ENCODE assay signal across 14 cellular contexts in the genomic region with DNA sequence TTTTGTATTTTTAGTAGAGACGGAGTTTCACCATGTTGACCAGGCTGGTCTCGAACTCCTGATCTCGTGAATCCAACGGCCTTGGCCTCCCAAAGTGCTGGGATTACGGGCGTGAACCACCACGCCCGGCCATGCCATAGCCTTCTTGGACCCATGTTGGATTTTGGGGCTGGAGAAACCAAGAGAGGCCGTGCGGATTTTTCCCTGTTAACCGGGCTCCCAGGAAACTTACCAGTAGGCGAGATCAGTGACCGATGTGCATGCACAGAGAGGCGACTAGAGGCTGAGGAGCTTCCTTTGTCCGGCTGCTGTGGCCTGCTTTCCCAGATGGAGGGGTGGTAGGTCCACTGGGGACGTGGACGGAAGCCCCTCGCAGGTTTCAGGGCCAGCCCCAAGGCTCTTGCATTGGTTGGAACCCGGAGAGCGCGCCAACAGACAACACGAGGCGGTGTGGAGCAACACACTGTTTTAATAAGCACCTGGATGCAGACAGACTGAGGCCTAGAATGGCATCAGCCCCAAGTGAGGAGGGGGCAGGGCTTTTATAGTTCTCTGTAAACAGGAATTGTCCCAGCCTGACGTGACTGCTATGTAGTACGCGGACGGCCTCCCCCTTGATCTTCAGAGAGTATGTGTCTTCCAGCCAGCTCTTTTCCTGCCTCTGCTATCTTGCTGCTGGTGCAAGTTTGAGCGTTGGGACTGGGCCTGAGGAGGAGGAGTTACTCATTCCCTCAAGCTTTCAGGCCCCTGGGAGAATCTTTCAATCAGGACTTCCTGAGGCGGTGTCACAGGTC. TPM values are rescaled to one million over a fixed set of nuclear protein-coding genes. Genes with fewer than 3 reads are reported as not detected.
DNase-seq lines count a peak whose midpoint lies in the region; ATAC-seq, FAIRE-seq and TF ChIP-seq lines count a peak whose summit lies in the region.
"Had no signal": no experiment of that assay in that cellular context is flagged by ENCODE, and none has a peak within 500 bp of the region (broad histone marks: within the 10 kb centered on the region; RNA-seq: fewer than 3 reads in every experiment).

A gene (minus strand): TSS at position 517 of the 794 bp plus-strand sequence. CDS start 6,624 bp downstream, outside the sequence.

- H3K27me3 Mint-ChIP-seq in activated CD8-positive, alpha-beta memory T cell treated with anti-CD3 and anti-CD28 coated beads, Interleukin-2, amount 10 ng/mL, durations not matched to agents 7 days and 5 days: no peaks in the 10 kb centered on the region

- H3K18ac ChIP-seq in H1 (ENCODE audit: extremely low read depth, low read length): peak within 1 kb of the TSS; percentile 94

- H3K4me1 Mint-ChIP-seq in activated CD8-positive, alpha-beta memory T cell treated with anti-CD3 and anti-CD28 coated beads, Interleukin-2, amount 10 ng/mL, durations not matched to agents 7 days and 5 days: peaks cover 15% of the 10 kb centered on the region

- H3K27ac Mint-ChIP-seq in activated CD8-positive, alpha-beta memory T cell treated with anti-CD3 and anti-CD28 coated beads, Interleukin-2, amount 10 ng/mL, durations not matched to agents 7 days and 5 days: peak within 1 kb of the TSS; percentile 87

- H2BK12ac ChIP-seq in H1 (ENCODE audit: low read depth, low read length): peak within 1 kb of the TSS; percentile 80

- CTCF ChIA-PET in activated CD8-positive, alpha-beta memory T cell treated with anti-CD3 and anti-CD28 coated beads, Interleukin-2, amount 10 ng/mL, durations not matched to agents 7 days and 5 days (lab: Charles Lee): no interaction called here
- CTCF ChIA-PET in OCI-LY7 (lab: Charles Lee; ENCODE audit: unreplicated experiment): no interaction called here
- CTCF ChIA-PET in H1 (lab: Charles Lee; ENCODE audit: partially characterized antibody): interaction anchor here (0.6 to 1.4 kb wide), 3 partner anchors 30 to 418 kb away, joined by 3 read pairs; no protein-coding TSS in a partner anchor

- peak within 1 kb of the TSS; percentile 68 for H3K27ac ChIP-seq in OCI-LY7 (ENCODE audit: low read depth, low read length, poor library complexity, severe bottlenecking)
- H3K27ac ChIP-seq in H1 (ENCODE audit: low read depth, low read length): peak within 1 kb of the TSS; percentile 62; the same call in 1 of the 2 replicates
- H3K27ac ChIP-seq in smooth muscle cell (ENCODE audit: low read depth): peak within 1 kb of the TSS; percentile 17
- peak within 1 kb of the TSS in 1 of 4 donors; percentile 29 for H3K27ac ChIP-seq in body of pancreas

- no peak within 1 kb of the TSS for H2BK15ac ChIP-seq in H1 (ENCODE audit: low read length)

- H3K4me3 Mint-ChIP-seq in activated CD8-positive, alpha-beta memory T cell treated with anti-CD3 and anti-CD28 coated beads, Interleukin-2, amount 10 ng/mL, durations not matched to agents 7 days and 5 days: no peak within 1 kb of the TSS

- no peaks in the 10 kb centered on the region for H3K27me3 ChIP-seq in H1 (replicated peaks in 1 of 4; ENCODE audit: control insufficient read depth in 3 of 4, extremely low read depth in 1 of 4, insufficient read depth in 3 of 4, low read length in 3 of 4)
- no peaks in the 10 kb centered on the region for H3K27me3 ChIP-seq in smooth muscle cell (ENCODE audit: low read depth)
- H3K27me3 ChIP-seq in body of pancreas: no peaks in the 10 kb centered on the region

- H3K4me2 ChIP-seq in OCI-LY7 (ENCODE audit: low read length) (peak within 1 kb of the TSS; percentile 59), H1 (ENCODE audit: insufficient read depth in 1 of 2, low read depth in 2 of 2, low read length in 2 of 2) (peak within 1 kb of the TSS; percentile 31 to 44; a peak in 3 of 4 replicates), smooth muscle cell (peak within 1 kb of the TSS; percentile 75)

- TF ChIP-seq POLR2A in H1 (IDR thresholded peaks at IDR 0.05; ENCODE audit: control extremely low read depth in 1 of 2, low read depth in 2 of 2, low read length in 2 of 2) (peak in 1 of 2 experiments; percentile 44; a peak in 1 of 3 replicates), body of pancreas (IDR thresholded peaks at IDR 0.05) (no peak)

- ATAC-seq in activated CD8-positive, alpha-beta memory T cell treated with anti-CD3 and anti-CD28 coated beads, Interleukin-2, amount 10 ng/mL, durations not matched to agents 7 days and 5 days: no peak
- no peak for ATAC-seq in body of pancreas
- ATAC-seq in GM19452 (IDR thresholded peaks at IDR 0.05; ENCODE audit: unreplicated experiment): no peak
- ATAC-seq: Panc1 had no signal

- peak within 1 kb of the TSS; percentile 93 for H4K91ac ChIP-seq in H1 (replicated peaks; ENCODE audit: insufficient read length, low read length)

- TF ChIP-seq CTCF in OCI-LY7 (conservative IDR thresholded peaks at IDR 0.05; ENCODE audit: low read length) (no peak), H1 (IDR thresholded peaks at IDR 0.05; ENCODE audit: control extremely low read depth in 1 of 3, insufficient read depth in 1 of 3, low read depth in 1 of 3, low read length in 3 of 3) (no peak), smooth muscle cell (IDR thresholded peaks at IDR 0.05; ENCODE audit: borderline replicate concordance, insufficient read depth, poor library complexity, severe bottlenecking) (no peak), body of pancreas (IDR thresholded peaks at IDR 0.05) (no peak)

- peak within 1 kb of the TSS; percentile 97 for H2BK5ac ChIP-seq in H1 (ENCODE audit: low read depth, low read length)

- H3F3A ChIP-seq in smooth muscle cell (ENCODE audit: low read depth): no peaks in the 10 kb centered on the region

- BruUV-seq in OCI-LY7 (replicated peaks; lab: Mats Ljungman, UMichigan): no TSS peak

- no peaks in the 10 kb centered on the region for H3K9me2 ChIP-seq in OCI-LY7 (ENCODE audit: insufficient read depth, low read length)

- H3K9me3 ChIP-seq in OCI-LY7 (ENCODE audit: low read length) (no peaks in the 10 kb centered on the region), H1 (ENCODE audit: insufficient read depth in 2 of 2, low read depth in 1 of 2, low read length in 1 of 2) (no peaks in the 10 kb centered on the region), smooth muscle cell (replicated peaks; ENCODE audit: low read depth) (no peaks in the 10 kb centered on the region), body of pancreas (no peaks in the 10 kb centered on the region)

- no peaks in the 10 kb centered on the region for H3K79me1 ChIP-seq in H1 (ENCODE audit: low read depth, low read length)

- H3K4ac ChIP-seq in H1 (replicated peaks; ENCODE audit: insufficient read length, low read depth, low read length): peak within 1 kb of the TSS; percentile 72

- intact Hi-C loops in OCI-LY7 (cut with micrococcal nuclease; ENCODE audit: unreplicated experiment): loop anchor here (2.0 kb wide), 1 partner anchor 49 kb away; a partner anchor contains a TSS
- intact Hi-C loops in body of pancreas (cut with DNase I): no loop called here

- peak within 1 kb of the TSS; percentile 31 for H3K4me3 ChIP-seq in OCI-LY7 (ENCODE audit: low read depth, low read length, poor library complexity, severe bottlenecking)
- H3K4me3 ChIP-seq in H1 (ENCODE audit: extremely low read depth in 1 of 4, insufficient read depth in 2 of 4, low read depth in 3 of 4, low read length in 4 of 4): peak within 1 kb of the TSS in 2 of 4 experiments; percentile 15 to 19; a peak in 3 of 8 replicates
- no peak within 1 kb of the TSS for H3K4me3 ChIP-seq in smooth muscle cell
- H3K4me3 ChIP-seq in body of pancreas: no peak within 1 kb of the TSS

- H3K79me2 ChIP-seq in OCI-LY7 (ENCODE audit: insufficient read depth, low read depth, low read length): no peaks in the 10 kb centered on the region
- no peaks in the 10 kb centered on the region; a peak in 1 of 4 replicates for H3K79me2 ChIP-seq in H1 (ENCODE audit: control insufficient read depth in 1 of 2, insufficient read depth in 2 of 2, low read length in 2 of 2)
- H3K79me2 ChIP-seq in smooth muscle cell (ENCODE audit: low read depth): no peaks in the 10 kb centered on the region

- peak within 1 kb of the TSS; percentile 87 for H4K5ac ChIP-seq in H1 (ENCODE audit: insufficient read length, low read depth, low read length)

- 90% methylated on average over 29 of the region's 29 CpGs; no CpG with 5 or more reads in 1 of the 2 experiments for WGBS in H1 (ENCODE audit: extremely low coverage in 1 of 2, insufficient coverage in 1 of 2, insufficient read length in 1 of 2, insufficient replicate concordance in 2 of 2, low coverage in 1 of 2, low lambda C conversion rate in 2 of 2, missing lambda C conversion rate in 1 of 2), 2 experiments
- 66% methylated on average over 29 of the region's 29 CpGs for WGBS in smooth muscle cell (ENCODE audit: low lambda C conversion rate)
- 92 to 95% methylated on average over 28 to 29 of the region's 29 CpGs for WGBS in body of pancreas, 2 donors

- H2BK20ac ChIP-seq in H1 (ENCODE audit: low read length): peak within 1 kb of the TSS; percentile 15; the same call in 1 of the 2 replicates

- no peak for FAIRE-seq in H1 (lab: Jason Lieb, UNC)

- no peaks in the 10 kb centered on the region; the same call in 1 of the 2 replicates for H3K23me2 ChIP-seq in H1 (ENCODE audit: low read depth, low read length)

- no peaks in the 10 kb centered on the region for H3K36me3 ChIP-seq in OCI-LY7 (ENCODE audit: insufficient read depth, low read length)
- H3K36me3 ChIP-seq in H1 (ENCODE audit: control insufficient read depth in 2 of 4, insufficient read depth in 4 of 4, low read length in 3 of 4): peaks cover 0 to 6% (median 0%) of the 10 kb centered on the region in 4 experiments; a peak in 2 of 8 replicates
- no peaks in the 10 kb centered on the region for H3K36me3 ChIP-seq in smooth muscle cell (ENCODE audit: low read depth)
- H3K36me3 ChIP-seq in body of pancreas (replicated peaks in 1 of 2; ENCODE audit: insufficient read depth in 1 of 2, low read depth in 2 of 2): no peaks in the 10 kb centered on the region

- H3K56ac ChIP-seq in H1 (replicated peaks; ENCODE audit: insufficient read length, low read depth, low read length): peak within 1 kb of the TSS; percentile 12

- peak within 1 kb of the TSS in 3 of 4 experiments; percentile 25 to 42 (median 38); a peak in 5 of 7 replicates for H3K9ac ChIP-seq in H1 (replicated peaks in 1 of 4; ENCODE audit: extremely low read depth in 1 of 4, low read depth in 3 of 4, low read length in 3 of 4)
- H3K9ac ChIP-seq in smooth muscle cell (ENCODE audit: low read depth): no peak within 1 kb of the TSS

- peak within 1 kb of the TSS; percentile 77 for H2BK120ac ChIP-seq in H1 (replicated peaks; ENCODE audit: low read depth, low read length)

- H3K9me3 Mint-ChIP-seq in activated CD8-positive, alpha-beta memory T cell treated with anti-CD3 and anti-CD28 coated beads, Interleukin-2, amount 10 ng/mL, durations not matched to agents 7 days and 5 days (ENCODE audit: low read depth): no peaks in the 10 kb centered on the region

- no peaks in the 10 kb centered on the region for H4K20me1 ChIP-seq in OCI-LY7 (ENCODE audit: insufficient read depth, low read length)
- H4K20me1 ChIP-seq in H1 (replicated peaks in 1 of 2; ENCODE audit: control insufficient read depth in 1 of 2, insufficient read depth in 2 of 2, low read length in 2 of 2): no peaks in the 10 kb centered on the region
- H4K20me1 ChIP-seq in smooth muscle cell (ENCODE audit: low read depth): no peaks in the 10 kb centered on the region

- H2AK5ac ChIP-seq in H1 (ENCODE audit: low read depth, low read length): peak within 1 kb of the TSS; percentile 96; the same call in 1 of the 2 replicates

- H2AFZ ChIP-seq in OCI-LY7 (ENCODE audit: low read length): peak within 1 kb of the TSS; percentile 54; the same call in 1 of the 2 replicates
- H2AFZ ChIP-seq in H1 (ENCODE audit: low read length): no peak within 1 kb of the TSS
- H2AFZ ChIP-seq in smooth muscle cell (ENCODE audit: low read depth): no peak within 1 kb of the TSS

- no peak for DNase-seq in activated CD8-positive, alpha-beta memory T cell treated with anti-CD3 and anti-CD28 coated beads, Interleukin-2, amount 10 ng/mL, durations not matched to agents 7 days and 5 days
- DNase-seq in activated CD8-positive, alpha-beta memory T cell treated with anti-CD3 and anti-CD28 coated beads, Interleukin-2, amount 50 U/mL, for 48 hours: no peak
- DNase-seq in OCI-LY7 (ENCODE audit: low spot score) (peak; percentile 31), H1 (ENCODE audit: low read depth in 1 of 2, low spot score in 2 of 2) (no peak), smooth muscle cell (lab: John Stamatoyannopoulos, UW; ENCODE audit: unreplicated experiment) (no peak), body of pancreas (no peak), hypothalamus (lab: John Stamatoyannopoulos, UW) (no peak)
- DNase-seq: caudate nucleus, foreskin melanocyte, NCI-H187 treated with DMSO at 0.1 percent for 48 hours had no signal

- no peak within 1 kb of the TSS for H3K14ac ChIP-seq in H1 (ENCODE audit: insufficient read length)

- peak within 1 kb of the TSS; percentile 30 for H4K8ac ChIP-seq in H1 (ENCODE audit: extremely low read depth, insufficient read depth, low read length)

- no peak for TF ChIP-seq EP300 in H1 (IDR thresholded peaks at IDR 0.05; ENCODE audit: borderline replicate concordance in 1 of 2, low read depth in 2 of 2, low read length in 2 of 2)

- no peak for TF ChIP-seq RAD21 in H1 (IDR thresholded peaks at IDR 0.05 in 1 of 2, conservative IDR thresholded peaks at IDR 0.05 in 1 of 2; ENCODE audit: low read depth in 2 of 2, low read length in 2 of 2)

- peaks cover 23% of the 10 kb centered on the region for H3K4me1 ChIP-seq in OCI-LY7 (ENCODE audit: insufficient read depth, low read length, poor library complexity, severe bottlenecking)
- H3K4me1 ChIP-seq in H1 (replicated peaks in 1 of 4; ENCODE audit: control insufficient read depth in 3 of 4, insufficient read depth in 4 of 4, low read length in 3 of 4): peaks cover 11 to 18% (median 14%) of the 10 kb centered on the region in 4 experiments
- peaks cover 6% of the 10 kb centered on the region for H3K4me1 ChIP-seq in smooth muscle cell (ENCODE audit: low read depth)
- peaks cover 9% of the 10 kb centered on the region for H3K4me1 ChIP-seq in body of pancreas

- no peaks in the 10 kb centered on the region for H3K36me3 Mint-ChIP-seq in activated CD8-positive, alpha-beta memory T cell treated with anti-CD3 and anti-CD28 coated beads, Interleukin-2, amount 10 ng/mL, durations not matched to agents 7 days and 5 days

- H3K23ac ChIP-seq in H1 (ENCODE audit: insufficient read length): no peak within 1 kb of the TSS

- POLR2A ChIA-PET in OCI-LY7 (lab: Charles Lee): no interaction called here
- POLR2A ChIA-PET in H1 (lab: Charles Lee; ENCODE audit: partially characterized antibody): interaction anchor here (0.7 to 3.0 kb wide), 11 partner anchors 9 to 807 kb away, joined by 3 to 10 read pairs (median 4); no protein-coding TSS in a partner anchor

RNA-seq across cellular contexts. Expression of the gene that starts here (rescaled TPM):
- not detected for total RNA-seq in activated CD8-positive, alpha-beta memory T cell treated with anti-CD3 and anti-CD28 coated beads, Interleukin-2, amount 10 ng/mL, durations not matched to agents 7 days and 5 days
- 0.09 TPM in 1 of 2 replicates, not detected in the other for total RNA-seq in OCI-LY7 (2014; rRNA removed; shearing (Covaris generic))
- total RNA-seq in OCI-LY7 (2022): not detected in 2 replicates
- 14.9 and 17.7 TPM in 2 replicates for total RNA-seq in H1 (2021; fragmentation: NEBNext Ultra II Directional; extraction: Animal tissue kit (Norgen Biotek cat#: 25700))
- 4.0 and 4.2 TPM in 2 replicates for polyA plus RNA-seq in H1 (2011; rRNA removed)
- 5.6 TPM for polyA plus RNA-seq in H1 (2011; cell fraction: cytosol; rRNA removed)
- polyA plus RNA-seq in H1 (2011; cell fraction: nucleus; rRNA removed): 4.1 TPM
- polyA plus RNA-seq in H1 (2012, experiment 1 of 2): 5.0 to 5.6 TPM (median 5.4 TPM) in 4 replicates
- polyA plus RNA-seq in H1 (2012, experiment 2 of 2): 2.3 TPM
- 95.5 TPM for polyA plus RNA-seq in H1 (2013, experiment 1 of 2)
- polyA plus RNA-seq in H1 (2013, experiment 2 of 2): 113 TPM
- 2.5 and 3.7 TPM in 2 replicates for polyA minus RNA-seq in H1 (2011; rRNA and poly(A)+ RNA removed)
- polyA minus RNA-seq in H1 (2011; cell fraction: cytosol; rRNA and poly(A)+ RNA removed): 2.5 TPM
- polyA minus RNA-seq in H1 (2011; cell fraction: nucleus; rRNA and poly(A)+ RNA removed): 1.2 TPM
- 7.5 and 7.6 TPM in 2 replicates for total RNA-seq in smooth muscle cell
- 6.8 and 9.8 TPM in 2 replicates for polyA plus RNA-seq in smooth muscle cell
- total RNA-seq in body of pancreas: under 1 TPM in 1 of 2 donors, not detected in 1; 0.52 TPM
- total RNA-seq: activated CD8-positive, alpha-beta memory T cell treated with anti-CD3 and anti-CD28 coated beads for 36 hours; lung microvascular endothelial cell had no signal

Comparison
In these comparisons a context has a peak if more than half of its experiments do, and no peak if none do; other contexts are left out.
1. Peak in DNase-seq, H3K4me3 ChIP-seq, H3K27ac ChIP-seq and H3K4me2 ChIP-seq in OCI-LY7; RNA of the gene not detected or under 1 TPM.